Comparison of ENCODE assay signal across 8 cellular contexts in the genomic region with DNA sequence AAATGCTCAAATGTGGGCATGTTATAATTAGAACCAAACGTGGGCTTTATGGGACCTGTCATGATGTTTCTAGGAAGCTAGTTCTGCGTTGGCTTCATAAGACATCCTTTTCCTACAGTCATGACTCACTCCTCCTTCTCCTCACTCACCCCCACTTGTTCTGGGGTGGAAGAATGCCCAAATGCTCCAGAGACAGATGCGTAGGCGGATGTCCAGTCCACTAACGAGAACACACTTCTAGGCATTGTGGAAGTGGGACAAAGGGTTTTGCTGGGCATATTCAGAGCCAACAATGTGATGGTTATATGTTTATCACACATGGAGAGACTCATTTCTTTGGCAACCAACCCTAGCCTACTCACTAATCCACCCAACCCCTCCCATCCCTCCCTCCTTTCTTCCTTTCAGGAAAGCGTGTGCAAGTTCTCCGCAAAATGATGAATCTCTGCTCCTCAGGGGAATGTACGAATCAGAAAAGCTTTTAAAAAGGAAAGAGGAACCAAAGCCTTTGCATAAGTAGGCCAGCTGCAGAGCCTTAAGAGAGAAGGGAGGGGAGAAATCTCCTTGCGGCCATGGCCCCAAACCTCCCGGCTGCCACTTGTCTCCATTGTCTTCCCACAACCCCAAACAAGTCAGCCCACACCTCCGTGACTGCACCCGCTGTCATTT.
DNase-seq lines count a peak whose midpoint lies in the region; ATAC-seq and TF ChIP-seq lines count a peak whose summit lies in the region.

No MANE protein-coding gene starts in this region.

- H3K36me3 ChIP-seq in adrenal gland (replicated peaks in 1 of 2) (no peaks in the 10 kb centered on the region), gastrocnemius medialis (no peaks in the 10 kb centered on the region)

- H3K9me3 ChIP-seq in adrenal gland (replicated peaks in 1 of 3) (no peaks in the 10 kb centered on the region), gastrocnemius medialis (no peaks in the 10 kb centered on the region)

- intact Hi-C loops in adrenal gland (cut with DNase I), result no loop called here
- intact Hi-C loops in left cardiac atrium (cut with DNase I), result no loop called here
- intact Hi-C loops in gastrocnemius medialis (cut with DNase I; ENCODE audit: low total_unique reads), result loop anchor here (2.0 kb wide), 1 partner anchor 61 kb away; no protein-coding TSS in a partner anchor

- H3K4me3 ChIP-seq in adrenal gland, result peak overlapping the region in 1 of 4 donors; percentile 16
- H3K4me3 ChIP-seq in gastrocnemius medialis, result peak overlapping the region in 3 of 4 donors; percentile 17 to 33 (median 28)

- DNase-seq in AG09319 (ENCODE audit: extremely low read depth, low read depth) (peak; percentile 97), adrenal gland (peak; percentile 41 to 88 (median 72)), left cardiac atrium (peak; percentile 79), gastrocnemius medialis (peak; percentile 33 to 68), NCI-H2227 (lab: John Stamatoyannopoulos, UW; ENCODE audit: unreplicated experiment) (no peak), NCI-H1694 treated with DMSO at 0.1 percent for 48 hours (lab: John Stamatoyannopoulos, UW) (no peak)

- H3K4me1 ChIP-seq in adrenal gland (replicated peaks in 1 of 2), result peaks cover 0 to 30% of the 10 kb centered on the region in 2 donors
- H3K4me1 ChIP-seq in gastrocnemius medialis, result peaks cover 0 to 4% of the 10 kb centered on the region in 2 donors

- H3K27ac ChIP-seq in adrenal gland, result peak overlapping the region; percentile 52 to 89 (median 75)
- peak overlapping the region; percentile 55 to 73 (median 64) for H3K27ac ChIP-seq in gastrocnemius medialis

- H3K27me3 ChIP-seq in adrenal gland (no peaks in the 10 kb centered on the region), gastrocnemius medialis (no peaks in the 10 kb centered on the region)

- ATAC-seq in GM19324 (IDR thresholded peaks at IDR 0.05; ENCODE audit: low FRiP score, unreplicated experiment), result peak; percentile 91
- peak; percentile 60 for ATAC-seq in HG03442 (IDR thresholded peaks at IDR 0.05; ENCODE audit: unreplicated experiment)
- ATAC-seq in left cardiac atrium, result peak; percentile 75 to 86
- peak; percentile 71 to 72 for ATAC-seq in gastrocnemius medialis

- in situ Hi-C loops in gastrocnemius medialis (cut with MboI; ENCODE audit: low sequenced_read_pairs in 4 of 4), result loop anchor here in 1 of 4 donors (5.0 kb wide), 1 partner anchor 52 kb away; no protein-coding TSS in a partner anchor

- peak in 1 of 2 donors; percentile 33 for TF ChIP-seq POLR2A in adrenal gland (IDR thresholded peaks at IDR 0.05)
- peak in 1 of 2 donors; percentile 14 for TF ChIP-seq POLR2A in gastrocnemius medialis (IDR thresholded peaks at IDR 0.05)

- TF ChIP-seq CTCF in AG09319 (IDR thresholded peaks at IDR 0.05; ENCODE audit: low read depth, low read length) (no peak), adrenal gland (IDR thresholded peaks at IDR 0.05) (no peak), gastrocnemius medialis (IDR thresholded peaks at IDR 0.05 in 4 of 5, conservative IDR thresholded peaks at IDR 0.05 in 1 of 5) (no peak)

- WGBS in adrenal gland, 4 donors, result 38 to 52% (median 44%) methylated on average over 11 to 12 of the region's 12 CpGs

Comparison
In these comparisons a context has a peak if more than half of its experiments do, and no peak if none do; other contexts are left out.
1. DNase-seq: peak in AG09319 (single experiment), adrenal gland (7 of 7), left cardiac atrium (single experiment) and gastrocnemius medialis (2 of 2); none in NCI-H2227 (single experiment) and NCI-H1694 treated with DMSO at 0.1 percent for 48 hours (single experiment).
2. Peak in every context shown above with its lines, with median percentiles within 50 percentile points of each other: ATAC-seq.